In genomic region chr18:48949606-48950535, GRCh38 we compare ENCODE assay signal across 8 cellular contexts. TPM values are rescaled to one million over a fixed set of nuclear protein-coding genes. Genes with fewer than 3 reads are reported as not detected.
DNase-seq lines count a peak whose midpoint lies in the region; ATAC-seq and TF ChIP-seq lines count a peak whose summit lies in the region.

No MANE protein-coding gene starts in this region.

- peak overlapping the region; percentile 39 for H3K27ac ChIP-seq in PC-9

- intact Hi-C loops in PC-9 (cut with micrococcal nuclease; ENCODE audit: unreplicated experiment), result loop anchor here (2.0 to 5.0 kb wide), 4 partner anchors 47 to 273 kb away; no protein-coding TSS in a partner anchor

- H3K27me3 ChIP-seq in PC-9 (ENCODE audit: insufficient read depth, low read depth), result no peaks in the 10 kb centered on the region

- H2AFZ ChIP-seq in PC-9, result peak overlapping the region; percentile 66; the same call in 1 of the 2 replicates

- TF ChIP-seq CTCF in GM13977 (IDR thresholded peaks at IDR 0.05; ENCODE audit: extremely low read depth, insufficient read depth, missing control alignments) (peak; percentile 31), PC-9 (conservative IDR thresholded peaks at IDR 0.05) (no peak)

- peaks cover 67% of the 10 kb centered on the region for H3K79me2 ChIP-seq in PC-9 (ENCODE audit: low read depth)

- H3K4me3 ChIP-seq in PC-9, result peak overlapping the region; percentile 75

- CTCF ChIA-PET in PC-9 (lab: Charles Lee), result no interaction called here

- H3K4me2 ChIP-seq in PC-9, result peak overlapping the region; percentile 100

- POLR2A ChIA-PET in PC-9 (lab: Charles Lee; ENCODE audit: unreplicated experiment), result no interaction called here

- ATAC-seq in left lobe of liver (peak; percentile 21), HG02623 (IDR thresholded peaks at IDR 0.05; ENCODE audit: unreplicated experiment) (no peak), GM19455 (IDR thresholded peaks at IDR 0.05; ENCODE audit: unreplicated experiment) (no peak)

- in situ Hi-C loops in GM13977 (cut with MboI; ENCODE audit: low pct_unique_long_range_greater_than_20kb, low sequenced_read_pairs, unreplicated experiment) (no loop called here), T47D (cut with HindIII; ENCODE audit: low pct_unique_long_range_greater_than_20kb, low sequenced_read_pairs) (no loop called here)

- DNase-seq in AML-193 (lab: John Stamatoyannopoulos, UW) (peak; percentile 23 to 31), GM13977 (ENCODE audit: low spot score) (peak; percentile 72), PC-9 (peak; percentile 36 to 75), T47D (ENCODE audit: low read depth in 1 of 2, low spot score in 1 of 2) (peak; percentile 60 to 64), left lobe of liver (ENCODE audit: low spot score) (peak; percentile 67)
- peak; percentile 26 for DNase-seq in stimulated activated naive CD4-positive, alpha-beta T cell treated with Interleukin-2 at 50 U/mL for 16 hours (lab: John Stamatoyannopoulos, UW)

- H3F3A ChIP-seq in PC-9 (ENCODE audit: insufficient read depth, low read depth), result peaks cover 27% of the 10 kb centered on the region

- no peaks in the 10 kb centered on the region for H3K9me3 ChIP-seq in PC-9 (ENCODE audit: insufficient read depth, low read depth)

- 0 out of 2 replicates have a peak, but pooled peaks cover 7% of the 10 kb centered on the region for H3K36me3 ChIP-seq in PC-9 (ENCODE audit: low read depth)

- no TSS peak for BruUV-seq in PC-9 (replicated peaks; lab: Mats Ljungman, UMichigan)

- peaks cover 53% of the 10 kb centered on the region for H3K4me1 ChIP-seq in PC-9 (replicated peaks; ENCODE audit: insufficient read depth)

- H3K9me2 ChIP-seq in PC-9 (ENCODE audit: insufficient read depth), result no peaks in the 10 kb centered on the region

- H4K20me1 ChIP-seq in PC-9 (ENCODE audit: insufficient read depth), result peaks cover 44% of the 10 kb centered on the region

RNA-seq across cellular contexts. Expression of gene SMAD7, which starts 0.9 kb away (rescaled TPM):
- total RNA-seq in PC-9 (2021) (5.0 and 5.8 TPM in 2 replicates), left lobe of liver (12.4 TPM)
